ENCODE assay signal across 26 cellular contexts in genomic region chr18:2729757-2730156, GRCh38.
"Had no signal": no experiment of that assay in that cellular context is flagged by ENCODE, and none has a peak within 500 bp of the region (broad histone marks: within the 10 kb centered on the region; RNA-seq: fewer than 3 reads in every experiment).

No MANE protein-coding gene starts in this region.

- DNase-seq: cortex of kidney; effector CD8-positive, alpha-beta T cell; effector memory CD8-positive, alpha-beta T cell; endodermal cell; erythroblast; esophagus squamous epithelium; foreskin fibroblast; foreskin melanocyte; gastrocnemius medialis; glutamatergic neuron; head of caudate nucleus; heart right ventricle; hippocampal formation; left cardiac atrium; left ventricle myocardium superior; lower lobe of right lung; mesenchymal stem cell; mucosa of descending colon; naive B cell; naive thymus-derived CD8-positive, alpha-beta T cell had no signal

- H3K9me3 Mint-ChIP-seq: dendritic cell treated with granulocyte-macrophage colony-stimulating factor and Interleukin-4, amounts not matched to agents 40 ng/mL and 50 ng/mL, for 4 days; effector memory CD8-positive, alpha-beta T cell; endodermal cell; naive B cell had no signal

- H3K4me1 Mint-ChIP-seq: endodermal cell, naive B cell had no signal

- H3K27ac Mint-ChIP-seq: dendritic cell treated with granulocyte-macrophage colony-stimulating factor and Interleukin-4, amounts not matched to agents 40 ng/mL and 50 ng/mL, for 4 days; endodermal cell; mesothelial cell of epicardium; naive B cell had no signal

- H3K27me3 Mint-ChIP-seq: dendritic cell treated with granulocyte-macrophage colony-stimulating factor and Interleukin-4, amounts not matched to agents 40 ng/mL and 50 ng/mL, for 4 days; effector memory CD8-positive, alpha-beta T cell; naive B cell; naive thymus-derived CD8-positive, alpha-beta T cell had no signal

- H3K9me3 ChIP-seq: esophagus squamous epithelium, gastrocnemius medialis, heart right ventricle, left lung, lower lobe of right lung, mucosa of descending colon had no signal

- H3K4me3 ChIP-seq: esophagus squamous epithelium, gastrocnemius medialis, heart right ventricle, left lung, lower lobe of right lung, mucosa of descending colon had no signal

- H3K27me3 ChIP-seq: esophagus squamous epithelium, gastrocnemius medialis, heart right ventricle, left lung had no signal

- H3K27ac ChIP-seq: epithelial cell of prostate, esophagus squamous epithelium, gastrocnemius medialis, heart right ventricle, left lung, lower lobe of right lung had no signal

- ATAC-seq: effector memory CD8-positive, alpha-beta T cell; esophagus mucosa; gastrocnemius medialis; heart right ventricle; left cardiac atrium; left lung; left ventricle myocardium superior; lower lobe of right lung; mucosa of descending colon; naive thymus-derived CD8-positive, alpha-beta T cell had no signal

- H3K4me1 ChIP-seq: esophagus squamous epithelium, gastrocnemius medialis, left lung, lower lobe of right lung had no signal

- FAIRE-seq: keratinocyte had no signal

- H3K4me3 Mint-ChIP-seq: dendritic cell treated with granulocyte-macrophage colony-stimulating factor and Interleukin-4, amounts not matched to agents 40 ng/mL and 50 ng/mL, for 4 days; effector memory CD8-positive, alpha-beta T cell; endodermal cell; mesothelial cell of epicardium had no signal
